Comparison of ENCODE assay signal across 29 cellular contexts in the genomic region with DNA sequence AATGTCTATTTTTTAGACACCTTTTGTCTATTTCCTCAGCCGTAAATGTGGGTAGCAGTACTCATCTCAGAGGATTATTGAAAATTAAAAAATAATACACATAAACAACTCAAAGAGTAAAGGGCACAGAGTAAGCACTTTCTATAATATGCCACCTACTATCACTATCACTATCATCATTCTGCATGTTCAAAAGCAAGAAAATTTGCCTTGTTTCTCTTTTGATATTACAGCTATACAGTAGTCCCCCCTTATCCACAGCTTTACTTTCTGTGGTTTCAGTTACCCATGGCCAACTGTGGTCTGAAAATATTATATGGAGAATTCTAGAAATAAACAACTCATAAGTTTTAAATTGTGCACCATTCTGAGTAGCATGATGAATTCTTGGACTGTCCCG.
"Had no signal": no experiment of that assay in that cellular context is flagged by ENCODE, and none has a peak within 500 bp of the region (broad histone marks: within the 10 kb centered on the region; RNA-seq: fewer than 3 reads in every experiment).

No MANE protein-coding gene starts in this region.

- H3K4me3 ChIP-seq: ascending aorta, cardiac muscle cell, PC-9 had no signal

- H3K4me1 ChIP-seq: ascending aorta had no signal

- H3K9me3 ChIP-seq: ascending aorta had no signal

- DNase-seq: activated CD4-positive, alpha-beta memory T cell treated with anti-CD3 and anti-CD28 coated beads, Interleukin-2, amount 10 ng/mL, durations not matched to agents 7 days and 5 days; activated CD4-positive, alpha-beta T cell treated with anti-CD3 and anti-CD28 coated beads for 1 hour; activated CD4-positive, alpha-beta T cell treated with anti-CD3 and anti-CD28 coated beads for 48 hours; activated CD4-positive, CD25-positive, alpha-beta regulatory T cell; activated CD8-positive, alpha-beta memory T cell treated with anti-CD3 and anti-CD28 coated beads for 24 hours; activated gamma-delta T cell; activated naive CD4-positive, alpha-beta T cell treated with Interleukin-2 at 50 U/mL for 16 hours; activated naive CD8-positive, alpha-beta T cell treated with anti-CD3 and anti-CD28 coated beads, Interleukin-2, amount 10 ng/mL, durations not matched to agents 7 days and 5 days; activated T-cell treated with anti-CD3 and anti-CD28 coated beads, Interleukin-2, amount 50 U/mL, for 24 hours; amygdala; NCI-H1092 treated with DMSO at 0.1 percent for 48 hours; NCI-H1417 treated with DMSO at 0.1 percent for 48 hours; NCI-H187 treated with DMSO at 0.1 percent for 48 hours; NCI-H2081; NCI-H345; NCI-H510A; NCI-H526; NCI-H748 treated with DMSO at 0.1 percent for 48 hours; PC-9; Right ventricle myocardium superior; SW 1271; T-helper 1 cell; T-helper 9 cell had no signal

- H3K36me3 ChIP-seq: cardiac muscle cell had no signal

- H3K4me3 Mint-ChIP-seq: activated CD4-positive, alpha-beta memory T cell treated with anti-CD3 and anti-CD28 coated beads, Interleukin-2, amount 10 ng/mL, durations not matched to agents 7 days and 5 days; activated naive CD4-positive, alpha-beta T cell treated with anti-CD3 and anti-CD28 coated beads, Interleukin-2, amount 50 U/mL, for 24 hours; activated naive CD8-positive, alpha-beta T cell treated with anti-CD3 and anti-CD28 coated beads, Interleukin-2, amount 10 ng/mL, durations not matched to agents 7 days and 5 days; activated T-cell treated with anti-CD3 and anti-CD28 coated beads, Interleukin-2, amount 50 U/mL, for 24 hours; central memory CD8-positive, alpha-beta T cell had no signal

- H3K27ac Mint-ChIP-seq: activated CD4-positive, alpha-beta memory T cell treated with anti-CD3 and anti-CD28 coated beads, Interleukin-2, amount 10 ng/mL, durations not matched to agents 7 days and 5 days; activated naive CD4-positive, alpha-beta T cell treated with anti-CD3 and anti-CD28 coated beads, Interleukin-2, amount 50 U/mL, for 24 hours; activated naive CD8-positive, alpha-beta T cell treated with anti-CD3 and anti-CD28 coated beads, Interleukin-2, amount 10 ng/mL, durations not matched to agents 7 days and 5 days; activated T-cell treated with anti-CD3 and anti-CD28 coated beads, Interleukin-2, amount 50 U/mL, for 24 hours; activated T-helper 2 cell treated with anti-CD3 and anti-CD28 coated beads, Interferon-gamma antibody, Interleukin-2, Interleukin-4, amounts not matched to agents 10 μg/mL and 5 μg/mL and 100 μg/mL, durations not matched to agents 14 hours and 24 hours and 36 hours had no signal

- H3K27ac ChIP-seq: ascending aorta, cardiac muscle cell, PC-9, VCaP had no signal

- H3K27me3 ChIP-seq: ascending aorta, cardiac muscle cell had no signal

- H3K27me3 Mint-ChIP-seq: activated CD4-positive, alpha-beta memory T cell treated with anti-CD3 and anti-CD28 coated beads, Interleukin-2, amount 10 ng/mL, durations not matched to agents 7 days and 5 days; activated naive CD4-positive, alpha-beta T cell treated with anti-CD3 and anti-CD28 coated beads, Interleukin-2, amount 50 U/mL, for 24 hours; activated naive CD8-positive, alpha-beta T cell treated with anti-CD3 and anti-CD28 coated beads, Interleukin-2, amount 10 ng/mL, durations not matched to agents 7 days and 5 days; activated T-cell treated with anti-CD3 and anti-CD28 coated beads, Interleukin-2, amount 50 U/mL, for 24 hours; central memory CD8-positive, alpha-beta T cell had no signal

- H3K9me3 Mint-ChIP-seq: activated CD4-positive, alpha-beta memory T cell treated with anti-CD3 and anti-CD28 coated beads, Interleukin-2, amount 10 ng/mL, durations not matched to agents 7 days and 5 days; activated naive CD4-positive, alpha-beta T cell treated with anti-CD3 and anti-CD28 coated beads, Interleukin-2, amount 50 U/mL, for 24 hours; activated naive CD8-positive, alpha-beta T cell treated with anti-CD3 and anti-CD28 coated beads, Interleukin-2, amount 10 ng/mL, durations not matched to agents 7 days and 5 days; activated T-cell treated with anti-CD3 and anti-CD28 coated beads, Interleukin-2, amount 50 U/mL, for 24 hours; activated T-helper 2 cell treated with anti-CD3 and anti-CD28 coated beads, Interferon-gamma antibody, Interleukin-2, Interleukin-4, amounts not matched to agents 10 μg/mL and 5 μg/mL and 100 μg/mL, durations not matched to agents 14 hours and 24 hours and 36 hours; central memory CD8-positive, alpha-beta T cell had no signal
